7 cellular contexts compared by ENCODE assay signal in the genomic region with DNA sequence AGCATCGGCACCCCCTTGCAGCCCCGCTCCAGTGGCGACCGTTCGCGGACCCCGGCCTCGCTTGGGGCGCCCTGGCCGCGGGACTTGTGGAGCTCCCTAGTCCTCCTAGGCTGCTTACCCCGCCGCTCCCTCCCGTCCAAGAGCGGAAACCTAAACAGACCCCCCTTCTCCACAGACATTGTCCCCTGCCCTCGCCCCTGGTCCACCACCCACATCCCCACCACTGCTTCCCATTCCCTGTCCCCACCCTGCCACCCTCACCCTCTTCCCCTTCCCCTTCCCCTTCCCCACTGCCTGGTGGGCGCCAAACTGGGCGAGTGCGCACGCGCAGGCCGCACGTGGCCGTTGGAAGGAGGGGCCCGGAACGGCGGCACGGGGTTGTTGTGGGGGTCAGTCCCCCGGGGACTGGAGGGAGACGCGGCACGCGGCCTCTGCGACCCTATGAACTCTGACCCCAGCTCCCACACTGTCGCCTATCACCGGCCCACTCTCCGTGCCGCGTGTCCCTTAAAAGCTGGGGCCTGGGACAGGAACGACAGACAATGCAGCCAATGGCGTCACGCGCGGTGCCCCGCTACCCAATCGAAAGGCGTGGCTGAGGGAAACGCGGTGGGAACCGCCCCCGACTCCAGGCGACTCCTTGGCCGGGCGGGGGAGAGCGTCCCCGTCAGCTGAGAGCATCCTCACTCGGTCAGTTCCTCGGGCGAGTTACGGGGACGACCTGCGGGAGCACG. TPM values are rescaled to one million over a fixed set of nuclear protein-coding genes. Genes with fewer than 3 reads are reported as not detected.
DNase-seq lines count a peak whose midpoint lies in the region; ATAC-seq and TF ChIP-seq lines count a peak whose summit lies in the region.

A gene (plus strand): TSS at position 667 of the 734 bp plus-strand sequence. CDS start 103 bp downstream, outside the sequence.

- H3K4me1 ChIP-seq in ectodermal cell (ENCODE audit: control insufficient read depth, insufficient read depth, low read length), result peaks cover 9% of the 10 kb centered on the region

- peaks cover 11% of the 10 kb centered on the region for H3K27me3 ChIP-seq in ectodermal cell (ENCODE audit: control insufficient read depth, insufficient read depth, low read length, poor library complexity, severe bottlenecking)

- TF ChIP-seq POLR2A in GM18526 (IDR thresholded peaks at IDR 0.05; ENCODE audit: extremely low read depth, insufficient read length) (peak; percentile 55), lower leg skin (IDR thresholded peaks at IDR 0.05) (no peak)

- peak within 1 kb of the TSS; percentile 62 for H3K27ac ChIP-seq in ectodermal cell (ENCODE audit: insufficient read depth, low read depth, low read length, poor library complexity, severe bottlenecking)

- no peak for TF ChIP-seq CTCF in lower leg skin (IDR thresholded peaks at IDR 0.05)

- intact Hi-C loops in lower leg skin (cut with DNase I; ENCODE audit: low total_unique reads), result no loop called here

- peak; percentile 94 for DNase-seq in NCI-H345 (lab: John Stamatoyannopoulos, UW)
- peak; percentile 90 to 95 for DNase-seq in activated CD4-positive, alpha-beta T cell treated with anti-CD3 and anti-CD28 coated beads, Interleukin-2, amount 50 U/mL, for 24 hours (ENCODE audit: low read depth in 1 of 2, low spot score in 1 of 2)
- DNase-seq in lower leg skin (ENCODE audit: low spot score in 2 of 2), result peak; percentile 95 to 100
- peak; percentile 95 for DNase-seq in stimulated activated CD4-positive, alpha-beta T cell treated with anti-CD3 and anti-CD28 coated beads, Interleukin-4, amount 100 ng/mL, for 1 hour

- peak within 1 kb of the TSS; percentile 64 for H3K4me3 ChIP-seq in ectodermal cell (ENCODE audit: insufficient read depth, low read depth, low read length)
- H3K4me3 ChIP-seq in lower leg skin (ENCODE audit: low read depth, poor library complexity, severe bottlenecking), result peak within 1 kb of the TSS; percentile 36

- peak; percentile 88 for ATAC-seq in HG03103 (IDR thresholded peaks at IDR 0.05; ENCODE audit: low read depth, unreplicated experiment)

- no peaks in the 10 kb centered on the region for H3K9me3 ChIP-seq in ectodermal cell (ENCODE audit: control insufficient read depth, low read length)

- H3K36me3 ChIP-seq in ectodermal cell (ENCODE audit: control insufficient read depth, insufficient read depth, low read length), result no peaks in the 10 kb centered on the region

- 1% methylated on average over 63 of the region's 63 CpGs for WGBS in ectodermal cell, 2 experiments
- WGBS in lower leg skin, 2 donors, result 3% methylated on average over 40 to 60 of the region's 63 CpGs

RNA-seq across cellular contexts. Expression of the gene that starts here (rescaled TPM):
- polyA plus RNA-seq in ectodermal cell (2013, experiment 1 of 4), result 3.9 TPM
- 5.1 TPM for polyA plus RNA-seq in ectodermal cell (2013, experiment 2 of 4)
- polyA plus RNA-seq in ectodermal cell (2013, experiment 3 of 4), result 3.4 TPM
- polyA plus RNA-seq in ectodermal cell (2013, experiment 4 of 4), result 4.3 TPM
- under 1 TPM; 0.21 to 0.99 (median 0.67) TPM for total RNA-seq in lower leg skin

Comparison
In these comparisons a context has a peak if more than half of its experiments do, and no peak if none do; other contexts are left out.
1. Peak in every context shown above with its lines: DNase-seq, ATAC-seq, H3K4me3 ChIP-seq and H3K27ac ChIP-seq.
2. Peak in DNase-seq and H3K4me3 ChIP-seq in lower leg skin; RNA of the gene not detected or under 1 TPM.